ENCODE assay signal across 18 cellular contexts in the genomic region with DNA sequence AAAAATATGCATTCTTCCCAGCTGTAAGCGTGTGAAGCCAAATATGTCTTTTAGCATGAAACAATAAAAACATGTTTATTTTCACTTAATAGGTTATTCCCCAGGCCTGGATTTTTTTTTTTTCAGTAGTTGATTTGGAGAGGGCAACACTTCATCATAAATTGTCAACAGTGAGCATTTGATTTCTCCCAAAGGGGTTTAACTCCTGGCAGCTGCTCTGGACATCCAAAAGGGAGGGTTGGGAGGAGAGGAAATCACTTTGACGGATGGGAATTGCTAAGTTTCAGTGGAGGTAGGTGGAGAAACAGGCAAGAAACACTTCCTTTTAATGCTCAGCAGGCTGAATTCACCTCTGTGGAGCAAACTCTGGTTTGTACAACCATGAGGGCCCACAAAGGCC. TPM values are rescaled to one million over a fixed set of nuclear protein-coding genes. Genes with fewer than 3 reads are reported as not detected.
A peak's percentile ranks its signal among the peaks of the same experiment; 100 is the strongest.
DNase-seq lines count a peak whose midpoint lies in the region; TF ChIP-seq lines count a peak whose summit lies in the region.
"Had no signal": no experiment of that assay in that cellular context is flagged by ENCODE, and none has a peak within 500 bp of the region (broad histone marks: within the 10 kb centered on the region; RNA-seq: fewer than 3 reads in every experiment).

No MANE protein-coding gene starts in this region.

- H3K4me3 Mint-ChIP-seq in brain (no peak overlapping the region), nephron progenitor cell (no peak overlapping the region)

- no peaks in the 10 kb centered on the region for H3K27me3 ChIP-seq in dorsolateral prefrontal cortex

- H3K9me3 Mint-ChIP-seq in brain, result peaks cover 0 to 2% (median 0%) of the 10 kb centered on the region in 5 experiments
- H3K9me3 Mint-ChIP-seq in nephron progenitor cell, result peaks cover 3% of the 10 kb centered on the region

- intact Hi-C loops in dorsolateral prefrontal cortex (cut with DNase I), result no loop called here

- DNase-seq in NCI-H2171 treated with DMSO at 0.1 percent for 48 hours (lab: John Stamatoyannopoulos, UW) (peak; percentile 34), NCI-H2171 (lab: John Stamatoyannopoulos, UW) (no peak), NCI-H1694 (lab: John Stamatoyannopoulos, UW) (peak; percentile 17), nephron progenitor cell (no peak), GM03348 (ENCODE audit: low spot score) (no peak), dorsolateral prefrontal cortex (no peak)
- no peak for DNase-seq in stimulated activated CD4-positive, alpha-beta T cell treated with anti-CD3 and anti-CD28 coated beads, Interleukin-1b, Interleukin-23, amount 100 ng/mL, for 48 hours
- DNase-seq: Calu3, DMS79 treated with DMSO at 0.1 percent for 48 hours, IMR-90, NCI-H146, NCI-H2107, NCI-H510A treated with DMSO at 0.1 percent for 48 hours, PC-9 had no signal

- TF ChIP-seq CTCF in brain (conservative IDR thresholded peaks at IDR 0.05), result no peak
- no peak for TF ChIP-seq CTCF in nephron progenitor cell (IDR thresholded peaks at IDR 0.05)
- no peak for TF ChIP-seq CTCF in dorsolateral prefrontal cortex (IDR thresholded peaks at IDR 0.05 in 54 of 56, conservative IDR thresholded peaks at IDR 0.05 in 2 of 56; ENCODE audit: low read depth in 1 of 56, partially characterized antibody in 56 of 56)

- H3K4me1 Mint-ChIP-seq in brain (peaks cover 25% of the 10 kb centered on the region), nephron progenitor cell (peaks cover 24% of the 10 kb centered on the region)

- H3K27ac ChIP-seq in dorsolateral prefrontal cortex, result no peak overlapping the region
- H3K27ac ChIP-seq: A549, PC-9 had no signal

- H3K27me3 Mint-ChIP-seq in brain, result peaks cover 3% of the 10 kb centered on the region
- peaks cover 3% of the 10 kb centered on the region for H3K27me3 Mint-ChIP-seq in nephron progenitor cell (ENCODE audit: low read depth, poor library complexity)

- H3K27ac Mint-ChIP-seq in brain (peak overlapping the region; percentile 1 to 37 (median 15)), nephron progenitor cell (peak overlapping the region; percentile 92)

- H3K4me3 ChIP-seq in dorsolateral prefrontal cortex, result no peak overlapping the region
- H3K4me3 ChIP-seq: A549, PC-9 had no signal

- no peaks in the 10 kb centered on the region for H3K36me3 Mint-ChIP-seq in brain
- no peaks in the 10 kb centered on the region for H3K36me3 Mint-ChIP-seq in nephron progenitor cell (ENCODE audit: low read depth)

RNA-seq across cellular contexts. Expression of gene PLAC8L1, which starts 23.7 kb away (rescaled TPM):
- not detected for polyA plus RNA-seq in brain (ENCODE audit: insufficient read depth, low read depth, low replicate concordance)
- 1 to 10 TPM in 106 of 120 experiments, under 1 TPM in 6, not detected in 8; 0.82 to 8.0 (median 2.1) TPM for total RNA-seq in dorsolateral prefrontal cortex
- total RNA-seq: H1, HT-29, IMR-90, PC-9 had no signal

Comparison
In these comparisons a context has a peak if more than half of its experiments do, and no peak if none do; other contexts are left out.
1. DNase-seq: peak in NCI-H2171 treated with DMSO at 0.1 percent for 48 hours (single experiment) and NCI-H1694 (single experiment); none in NCI-H2171 (single experiment), nephron progenitor cell (single experiment), GM03348 (single experiment), stimulated activated CD4-positive, alpha-beta T cell treated with anti-CD3 and anti-CD28 coated beads, Interleukin-1b, Interleukin-23, amount 100 ng/mL, for 48 hours (single experiment) and dorsolateral prefrontal cortex (0 of 10).